1 cellular context compared by ENCODE assay signal in the genomic region with DNA sequence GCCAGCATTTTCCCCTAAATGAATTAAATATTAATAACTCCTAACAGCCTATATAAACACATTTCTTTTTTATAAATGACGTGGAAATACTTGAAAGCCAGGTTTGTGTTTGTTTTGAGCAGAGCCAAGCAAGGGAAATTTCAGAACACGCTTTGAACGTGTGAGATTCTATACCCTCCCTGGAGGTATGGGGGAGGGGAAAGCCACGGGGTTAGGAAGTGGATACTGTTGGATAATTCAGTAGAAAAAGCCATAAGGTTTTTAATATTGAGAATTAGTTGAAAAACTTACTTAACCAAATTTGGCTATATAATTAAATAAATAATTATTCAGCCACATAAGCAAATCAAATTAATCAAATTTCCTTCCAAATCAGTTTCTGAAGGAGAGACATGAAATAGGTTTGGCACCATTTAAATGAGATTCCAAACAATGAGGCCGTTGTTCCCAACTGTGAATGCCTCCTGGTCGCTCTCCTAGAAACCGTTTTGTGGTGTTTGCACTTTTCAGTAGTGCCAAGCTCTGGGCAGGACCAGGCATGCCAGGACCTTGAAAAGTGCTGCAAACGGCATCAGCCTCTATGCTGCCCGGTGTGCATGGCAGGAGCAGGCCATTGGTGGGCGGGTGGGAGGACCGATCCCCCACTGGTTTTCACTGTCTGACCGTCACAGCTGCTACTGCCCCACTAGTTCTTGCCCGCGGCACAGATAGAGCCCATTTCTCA.
TF ChIP-seq lines count a peak whose summit lies in the region.

No MANE protein-coding gene starts in this region.

TF ChIP-seq in H1, 55 proteins besides CTCF, POLR2A, EP300 and RAD21:
- no peak for TF ChIP-seq BACH1 (IDR thresholded peaks at IDR 0.05; ENCODE audit: low read length)
- TF ChIP-seq, protein P1, sequence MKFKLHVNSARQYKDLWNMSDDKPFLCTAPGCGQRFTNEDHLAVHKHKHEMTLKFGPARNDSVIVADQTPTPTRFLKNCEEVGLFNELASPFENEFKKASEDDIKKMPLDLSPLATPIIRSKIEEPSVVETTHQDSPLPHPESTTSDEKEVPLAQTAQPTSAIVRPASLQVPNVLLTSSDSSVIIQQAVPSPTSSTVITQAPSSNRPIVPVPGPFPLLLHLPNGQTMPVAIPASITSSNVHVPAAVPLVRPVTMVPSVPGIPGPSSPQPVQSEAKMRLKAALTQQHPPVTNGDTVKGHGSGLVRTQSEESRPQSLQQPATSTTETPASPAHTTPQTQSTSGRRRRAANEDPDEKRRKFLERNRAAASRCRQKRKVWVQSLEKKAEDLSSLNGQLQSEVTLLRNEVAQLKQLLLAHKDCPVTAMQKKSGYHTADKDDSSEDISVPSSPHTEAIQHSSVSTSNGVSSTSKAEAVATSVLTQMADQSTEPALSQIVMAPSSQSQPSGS (IDR thresholded peaks at IDR 0.05; ENCODE audit: low read length) = no peak
- TF ChIP-seq CBX5 (IDR thresholded peaks at IDR 0.05; ENCODE audit: low read depth, low read length) = no peak
- no peak for TF ChIP-seq CREB1 (IDR thresholded peaks at IDR 0.05)
- TF ChIP-seq HDAC6 (IDR thresholded peaks at IDR 0.05; ENCODE audit: low read depth, low read length) = no peak
- TF ChIP-seq CEBPB (IDR thresholded peaks at IDR 0.05; ENCODE audit: low read depth, low read length) = no peak
- TF ChIP-seq SIX5 (IDR thresholded peaks at IDR 0.05; ENCODE audit: low read depth, low read length) = no peak
- TF ChIP-seq, protein P2, sequence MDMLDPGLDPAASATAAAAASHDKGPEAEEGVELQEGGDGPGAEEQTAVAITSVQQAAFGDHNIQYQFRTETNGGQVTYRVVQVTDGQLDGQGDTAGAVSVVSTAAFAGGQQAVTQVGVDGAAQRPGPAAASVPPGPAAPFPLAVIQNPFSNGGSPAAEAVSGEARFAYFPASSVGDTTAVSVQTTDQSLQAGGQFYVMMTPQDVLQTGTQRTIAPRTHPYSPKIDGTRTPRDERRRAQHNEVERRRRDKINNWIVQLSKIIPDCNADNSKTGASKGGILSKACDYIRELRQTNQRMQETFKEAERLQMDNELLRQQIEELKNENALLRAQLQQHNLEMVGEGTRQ (IDR thresholded peaks at IDR 0.05; ENCODE audit: low read length) = no peak
